9 cellular contexts compared by ENCODE assay signal in the genomic region with DNA sequence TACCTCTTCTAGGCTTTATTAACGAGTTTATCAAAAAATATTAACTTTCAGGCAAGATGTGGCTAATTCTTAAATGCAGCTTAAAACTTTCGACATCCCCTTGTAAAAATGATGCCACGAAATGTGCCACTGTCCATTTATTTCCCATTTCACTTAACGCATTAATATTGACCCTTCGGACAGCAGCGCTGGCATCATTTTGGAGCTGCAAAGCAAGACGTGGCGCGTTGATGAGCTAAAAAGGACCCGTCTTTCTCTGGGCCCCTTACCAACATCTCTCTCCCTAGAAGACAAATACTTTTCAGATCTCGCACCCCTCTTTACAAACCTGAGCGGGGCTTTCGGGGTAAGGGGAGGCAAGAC.
A peak's percentile ranks its signal among the peaks of the same experiment; 100 is the strongest.
DNase-seq lines count a peak whose midpoint lies in the region; ATAC-seq and TF ChIP-seq lines count a peak whose summit lies in the region.
"Had no signal": no experiment of that assay in that cellular context is flagged by ENCODE, and none has a peak within 500 bp of the region (broad histone marks: within the 10 kb centered on the region; RNA-seq: fewer than 3 reads in every experiment).

No MANE protein-coding gene starts in this region.

- no peak overlapping the region for H4K91ac ChIP-seq in mesenchymal stem cell (ENCODE audit: low read length)

- H2BK5ac ChIP-seq in mesenchymal stem cell (ENCODE audit: low read depth, low read length, poor library complexity, severe bottlenecking) = no peak overlapping the region

- 56% methylated on average over 9 of the region's 13 CpGs for WGBS in mesenchymal stem cell
- 57 to 60% methylated on average over 13 of the region's 13 CpGs for WGBS in aorta, 2 donors

- DNase-seq in stimulated activated CD4-positive, alpha-beta T cell treated with anti-CD3 and anti-CD28 coated beads, Interleukin-12 subunit alpha, Interleukin-12 subunit beta, amount 100 ng/mL, for 4 hours = peak; percentile 2
- DNase-seq in stimulated activated CD4-positive, alpha-beta T cell treated with anti-CD3 and anti-CD28 coated beads, Interleukin-4, amount 100 ng/mL, for 4 hours = no peak
- DNase-seq in astrocyte of the spinal cord (ENCODE audit: low read depth, low spot score) (no peak), mesenchymal stem cell (no peak), NCI-H446 treated with DMSO at 0.1 percent for 48 hours (lab: John Stamatoyannopoulos, UW) (no peak), aorta (no peak)
- DNase-seq in stimulated activated CD4-positive, alpha-beta T cell treated with anti-CD3 and anti-CD28 coated beads, Interleukin-1b, Interleukin-23, amount 100 ng/mL, for 48 hours = no peak
- DNase-seq: SHP77 treated with DMSO at 0.1 percent for 48 hours had no signal

- no peak overlapping the region for H3K18ac ChIP-seq in mesenchymal stem cell (ENCODE audit: low read depth in 1 of 2, low read length in 2 of 2)

- ATAC-seq in aorta (ENCODE audit: low FRiP score) (no peak), GM18505 (IDR thresholded peaks at IDR 0.05; ENCODE audit: unreplicated experiment) (no peak)

- H3K9me3 ChIP-seq in mesenchymal stem cell (ENCODE audit: control insufficient read depth, low read length) = no peaks in the 10 kb centered on the region
- H3K9me3 ChIP-seq in aorta (ENCODE audit: control insufficient read depth, low read length) = no peaks in the 10 kb centered on the region

- no peak for TF ChIP-seq CTCF in astrocyte of the spinal cord (IDR thresholded peaks at IDR 0.05; ENCODE audit: low read depth, low read length)

- no peak overlapping the region for H3K4ac ChIP-seq in mesenchymal stem cell (ENCODE audit: low read depth in 1 of 2, low read length in 2 of 2)

- H4K8ac ChIP-seq in mesenchymal stem cell (ENCODE audit: low read length) = no peak overlapping the region

- H2BK12ac ChIP-seq in mesenchymal stem cell (ENCODE audit: low read length in 2 of 2) = no peak overlapping the region

- intact Hi-C loops in aorta (cut with DNase I) = loop anchor here (5.0 kb wide), 3 partner anchors 80 to 495 kb away; no protein-coding TSS in a partner anchor

- H3K23ac ChIP-seq in mesenchymal stem cell (ENCODE audit: low read length in 2 of 2) = no peak overlapping the region

- H3K36me3 ChIP-seq in mesenchymal stem cell (ENCODE audit: control insufficient read depth in 1 of 2, insufficient read depth in 2 of 2, low read depth in 1 of 2, low read length in 2 of 2) (peaks cover 0 to 10% of the 10 kb centered on the region in 2 experiments), aorta (ENCODE audit: control insufficient read depth in 1 of 2, insufficient read depth in 2 of 2, low read length in 1 of 2) (no peaks in the 10 kb centered on the region)

- in situ Hi-C loops in astrocyte of the spinal cord (cut with HindIII; ENCODE audit: low sequenced_read_pairs) = no loop called here

- H3K4me1 ChIP-seq in mesenchymal stem cell (ENCODE audit: control insufficient read depth, insufficient read depth, low read depth, low read length) (no peaks in the 10 kb centered on the region), aorta (ENCODE audit: control insufficient read depth in 1 of 2, insufficient read depth in 2 of 2, low read length in 2 of 2) (no peaks in the 10 kb centered on the region)

- TF ChIP-seq POLR2A in GM18505 (IDR thresholded peaks at IDR 0.05; ENCODE audit: borderline replicate concordance, extremely low read depth, insufficient read depth, insufficient read length) = no peak

- no peak overlapping the region for H3K14ac ChIP-seq in mesenchymal stem cell (ENCODE audit: low read length in 2 of 2)

- H3K27me3 ChIP-seq in mesenchymal stem cell (ENCODE audit: control insufficient read depth in 1 of 2, insufficient read depth in 1 of 2, low read length in 2 of 2) (no peaks in the 10 kb centered on the region), aorta (ENCODE audit: control insufficient read depth in 1 of 2, insufficient read depth in 2 of 2, low read length in 1 of 2) (no peaks in the 10 kb centered on the region)

- H3K4me3 ChIP-seq in astrocyte of the spinal cord (ENCODE audit: low read depth, low read length) (peak overlapping the region; percentile 56), mesenchymal stem cell (ENCODE audit: insufficient read depth in 1 of 2, low read depth in 1 of 2, low read length in 2 of 2) (peak overlapping the region; percentile 68 to 83), aorta (ENCODE audit: low read length in 2 of 2) (no peak overlapping the region)

- no peak overlapping the region for H2AFZ ChIP-seq in mesenchymal stem cell (ENCODE audit: low read depth, low read length)

- H2BK120ac ChIP-seq in mesenchymal stem cell (ENCODE audit: low read depth, low read length) = no peak overlapping the region

- H3K79me1 ChIP-seq in mesenchymal stem cell (replicated peaks; ENCODE audit: low read length, poor library complexity, severe bottlenecking) = peaks cover 1% of the 10 kb centered on the region

- H3K27ac ChIP-seq in mesenchymal stem cell (ENCODE audit: low read length, poor library complexity, severe bottlenecking) (no peak overlapping the region), aorta (ENCODE audit: low read depth in 1 of 2, low read length in 2 of 2) (no peak overlapping the region)

- H2AK5ac ChIP-seq in mesenchymal stem cell (ENCODE audit: low read length, severe bottlenecking) = no peak overlapping the region

- peak overlapping the region; percentile 86 for H3K4me2 ChIP-seq in mesenchymal stem cell (ENCODE audit: low read length, poor library complexity, severe bottlenecking)

- peak overlapping the region; percentile 92 for H3K9ac ChIP-seq in mesenchymal stem cell (ENCODE audit: low read length)

- H2BK15ac ChIP-seq in mesenchymal stem cell (ENCODE audit: low read depth, poor library complexity, severe bottlenecking) = no peak overlapping the region

Comparison
In these comparisons a context has a peak if more than half of its experiments do, and no peak if none do; other contexts are left out.
1. H3K4me3 ChIP-seq: peak in astrocyte of the spinal cord (single experiment) and mesenchymal stem cell (2 of 2); none in aorta (0 of 2).